Comparison of ENCODE assay signal across 12 cellular contexts in genomic region chr6:16473908-16474791, GRCh38.
DNase-seq lines count a peak whose midpoint lies in the region; ATAC-seq lines count a peak whose summit lies in the region.
"Had no signal": no experiment of that assay in that cellular context is flagged by ENCODE, and none has a peak within 500 bp of the region (broad histone marks: within the 10 kb centered on the region; RNA-seq: fewer than 3 reads in every experiment).

No MANE protein-coding gene starts in this region.

- no peak overlapping the region for H3K4me3 Mint-ChIP-seq in activated naive CD8-positive, alpha-beta T cell treated with anti-CD3 and anti-CD28 coated beads, Interleukin-2, amount 10 ng/mL, durations not matched to agents 7 days and 5 days
- peak overlapping the region; percentile 25 to 73 for H3K4me3 Mint-ChIP-seq in stimulated activated naive CD8-positive, alpha-beta T cell treated with anti-CD3 and anti-CD28 coated beads, Interleukin-15, amount 100 ng/mL, for 72 hours

- no peaks in the 10 kb centered on the region for H3K27me3 Mint-ChIP-seq in activated naive CD8-positive, alpha-beta T cell treated with anti-CD3 and anti-CD28 coated beads, Interleukin-2, amount 10 ng/mL, durations not matched to agents 7 days and 5 days
- no peaks in the 10 kb centered on the region for H3K27me3 Mint-ChIP-seq in stimulated activated naive CD8-positive, alpha-beta T cell treated with anti-CD3 and anti-CD28 coated beads, Interleukin-15, amount 100 ng/mL, for 72 hours

- DNase-seq in stimulated activated naive CD4-positive, alpha-beta T cell (lab: John Stamatoyannopoulos, UW), result peak in 4 of 6 experiments; percentile 8 to 29 (median 16)
- DNase-seq in stimulated activated naive CD4-positive, alpha-beta T cell treated with Interleukin-2 at 50 U/mL for 16 hours (lab: John Stamatoyannopoulos, UW), result no peak
- no peak for DNase-seq in SJSA1 (ENCODE audit: low read depth in 1 of 2, low spot score in 2 of 2)
- DNase-seq in activated naive CD8-positive, alpha-beta T cell treated with anti-CD3 and anti-CD28 coated beads, Interleukin-2, amount 10 ng/mL, durations not matched to agents 7 days and 5 days, result no peak
- DNase-seq in stimulated activated naive CD8-positive, alpha-beta T cell treated with anti-CD3 and anti-CD28 coated beads, Interleukin-15, amount 100 ng/mL, for 72 hours, result no peak
- DNase-seq in NCI-H2107 treated with DMSO at 0.1 percent for 48 hours (lab: John Stamatoyannopoulos, UW; ENCODE audit: unreplicated experiment), result no peak
- DNase-seq: DMS79 treated with DMSO at 0.1 percent for 48 hours, NCI-H1930, NCI-H526 treated with DMSO at 0.1 percent for 48 hours, stomach had no signal

- peaks cover 38% of the 10 kb centered on the region for H3K4me1 ChIP-seq in SJSA1 (replicated peaks)

- H3K9me3 ChIP-seq in SJSA1 (replicated peaks), result no peaks in the 10 kb centered on the region
- H3K9me3 ChIP-seq: stomach had no signal

- peak overlapping the region; percentile 24; the same call in 1 of the 2 replicates for H3K27ac ChIP-seq in SJSA1

- no peak for ATAC-seq in activated naive CD8-positive, alpha-beta T cell treated with anti-CD3 and anti-CD28 coated beads, Interleukin-2, amount 10 ng/mL, durations not matched to agents 7 days and 5 days (ENCODE audit: low read depth)
- peak; percentile 35 for ATAC-seq in stimulated activated naive CD8-positive, alpha-beta T cell treated with anti-CD3 and anti-CD28 coated beads, Interleukin-15, amount 100 ng/mL, for 72 hours
- ATAC-seq in GM19467 (IDR thresholded peaks at IDR 0.05; ENCODE audit: unreplicated experiment), result no peak
- no peak for ATAC-seq in GM21423 (IDR thresholded peaks at IDR 0.05; ENCODE audit: unreplicated experiment)

- POLR2A ChIA-PET in activated naive CD8-positive, alpha-beta T cell treated with anti-CD3 and anti-CD28 coated beads, Interleukin-2, amount 10 ng/mL, durations not matched to agents 7 days and 5 days (lab: Charles Lee), result no interaction called here

- H3K9me3 Mint-ChIP-seq in activated naive CD8-positive, alpha-beta T cell treated with anti-CD3 and anti-CD28 coated beads, Interleukin-2, amount 10 ng/mL, durations not matched to agents 7 days and 5 days, result peaks cover 4% of the 10 kb centered on the region
- no peaks in the 10 kb centered on the region for H3K9me3 Mint-ChIP-seq in stimulated activated naive CD8-positive, alpha-beta T cell treated with anti-CD3 and anti-CD28 coated beads, Interleukin-15, amount 100 ng/mL, for 72 hours

- peaks cover 41% of the 10 kb centered on the region for H3K36me3 Mint-ChIP-seq in activated naive CD8-positive, alpha-beta T cell treated with anti-CD3 and anti-CD28 coated beads, Interleukin-2, amount 10 ng/mL, durations not matched to agents 7 days and 5 days

- peaks cover 9% of the 10 kb centered on the region; the same call in 1 of the 2 replicates for H3K36me3 ChIP-seq in SJSA1

- H3K27me3 ChIP-seq in SJSA1 (replicated peaks), result no peaks in the 10 kb centered on the region
- H3K27me3 ChIP-seq: stomach had no signal

- H3K27ac Mint-ChIP-seq in activated naive CD8-positive, alpha-beta T cell treated with anti-CD3 and anti-CD28 coated beads, Interleukin-2, amount 10 ng/mL, durations not matched to agents 7 days and 5 days, result peak overlapping the region; percentile 73
- peak overlapping the region; percentile 69 to 96 for H3K27ac Mint-ChIP-seq in stimulated activated naive CD8-positive, alpha-beta T cell treated with anti-CD3 and anti-CD28 coated beads, Interleukin-15, amount 100 ng/mL, for 72 hours

- peaks cover 44% of the 10 kb centered on the region for H3K4me1 Mint-ChIP-seq in activated naive CD8-positive, alpha-beta T cell treated with anti-CD3 and anti-CD28 coated beads, Interleukin-2, amount 10 ng/mL, durations not matched to agents 7 days and 5 days
- H3K4me1 Mint-ChIP-seq in stimulated activated naive CD8-positive, alpha-beta T cell treated with anti-CD3 and anti-CD28 coated beads, Interleukin-15, amount 100 ng/mL, for 72 hours, result peaks cover 94% of the 10 kb centered on the region

- no peak overlapping the region for H3K4me3 ChIP-seq in SJSA1
- H3K4me3 ChIP-seq: stomach had no signal

Comparison
In these comparisons a context has a peak if more than half of its experiments do, and no peak if none do; other contexts are left out.
1. DNase-seq: peak in stimulated activated naive CD4-positive, alpha-beta T cell (4 of 6); none in stimulated activated naive CD4-positive, alpha-beta T cell treated with Interleukin-2 at 50 U/mL for 16 hours (single experiment), SJSA1 (0 of 2), activated naive CD8-positive, alpha-beta T cell treated with anti-CD3 and anti-CD28 coated beads, Interleukin-2, amount 10 ng/mL, durations not matched to agents 7 days and 5 days (single experiment), stimulated activated naive CD8-positive, alpha-beta T cell treated with anti-CD3 and anti-CD28 coated beads, Interleukin-15, amount 100 ng/mL, for 72 hours (0 of 2) and NCI-H2107 treated with DMSO at 0.1 percent for 48 hours (single experiment).